Comparison of ENCODE assay signal across 8 cellular contexts in genomic region chr7:130440527-130441365, GRCh38. TPM values are rescaled to one million over a fixed set of nuclear protein-coding genes. Genes with fewer than 3 reads are reported as not detected.
DNase-seq lines count a peak whose midpoint lies in the region; ATAC-seq and TF ChIP-seq lines count a peak whose summit lies in the region.

A gene with protein sequence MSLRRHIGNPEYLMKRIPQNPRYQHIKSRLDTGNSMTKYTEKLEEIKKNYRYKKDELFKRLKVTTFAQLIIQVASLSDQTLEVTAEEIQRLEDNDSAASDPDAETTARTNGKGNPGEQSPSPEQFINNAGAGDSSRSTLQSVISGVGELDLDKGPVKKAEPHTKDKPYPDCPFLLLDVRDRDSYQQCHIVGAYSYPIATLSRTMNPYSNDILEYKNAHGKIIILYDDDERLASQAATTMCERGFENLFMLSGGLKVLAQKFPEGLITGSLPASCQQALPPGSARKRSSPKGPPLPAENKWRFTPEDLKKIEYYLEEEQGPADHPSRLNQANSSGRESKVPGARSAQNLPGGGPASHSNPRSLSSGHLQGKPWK (minus strand): TSS chr7:130441016. CDS start chr7:130440966, 50 bp downstream.

- ATAC-seq in natural killer cell, result peak; percentile 94 to 99 (median 98)

- H3K9me3 Mint-ChIP-seq in natural killer cell, result no peaks in the 10 kb centered on the region

- H3K36me3 Mint-ChIP-seq in natural killer cell, result no peaks in the 10 kb centered on the region

- H3K27me3 ChIP-seq in H7 (ENCODE audit: control insufficient read depth, insufficient read depth, low read length), result no peaks in the 10 kb centered on the region

- no peaks in the 10 kb centered on the region for H3K27me3 Mint-ChIP-seq in natural killer cell (ENCODE audit: low read depth in 2 of 2)

- intact Hi-C loops in natural killer cell (cut with micrococcal nuclease), result no loop called here

- TF ChIP-seq POLR2A in Raji (IDR thresholded peaks at IDR 0.05; ENCODE audit: insufficient read depth, low read depth, low read length), result peak; percentile 57

- H3K36me3 ChIP-seq in H7 (replicated peaks; ENCODE audit: control insufficient read depth, insufficient read depth, low read length), result no peaks in the 10 kb centered on the region

- DNase-seq in EL (peak; percentile 97), H7 (peak; percentile 96), M059J (ENCODE audit: low read depth) (peak; percentile 99), fibroblast of peridontal ligament (ENCODE audit: extremely low read depth) (peak; percentile 97), natural killer cell (peak; percentile 88)
- DNase-seq in activated effector memory CD4-positive, alpha-beta T cell treated with Interleukin-2 at 50 U/mL for 16 hours, result peak; percentile 80
- DNase-seq in stimulated activated naive CD4-positive, alpha-beta T cell (lab: John Stamatoyannopoulos, UW), result peak; percentile 82 to 93 (median 88)

- H3K4me3 Mint-ChIP-seq in natural killer cell, result peak within 1 kb of the TSS; percentile 100

- H3K27ac Mint-ChIP-seq in natural killer cell, result peak within 1 kb of the TSS; percentile 92 to 93

- H3K4me3 ChIP-seq in H7 (ENCODE audit: insufficient read depth, low read depth, low read length), result peak within 1 kb of the TSS; percentile 71

- TF ChIP-seq CTCF in natural killer cell (IDR thresholded peaks at IDR 0.05), result no peak

- H3K4me1 Mint-ChIP-seq in natural killer cell, result peaks cover 15 to 22% of the 10 kb centered on the region in 2 donors

RNA-seq across cellular contexts. Expression of the gene that starts here (rescaled TPM):
- total RNA-seq in H7 (2014; rRNA removed; shearing (Covaris generic)), result 6.9 and 8.1 TPM in 2 replicates
- 32.0 and 32.9 TPM in 2 replicates for total RNA-seq in M059J (2014; rRNA removed; shearing (Covaris generic))
- 10 to 100 TPM in 2 of 3 donors, 1 to 10 TPM in 1; 8.7 to 14.2 (median 11.2) TPM for total RNA-seq in natural killer cell

Comparison
In these comparisons a context has a peak if more than half of its experiments do, and no peak if none do; other contexts are left out.
1. Peak in every context shown above with its lines: DNase-seq, ATAC-seq and H3K4me3 ChIP-seq.